Comparison of ENCODE assay signal across 8 cellular contexts in genomic region chr7:150369740-150370501, GRCh38. TPM values are rescaled to one million over a fixed set of nuclear protein-coding genes. Genes with fewer than 3 reads are reported as not detected.
DNase-seq lines count a peak whose midpoint lies in the region; ATAC-seq and TF ChIP-seq lines count a peak whose summit lies in the region.

No MANE protein-coding gene starts in this region.

- H3K36me3 Mint-ChIP-seq in Caco-2 (ENCODE audit: insufficient read depth, unreplicated experiment) (peaks cover 57% of the 10 kb centered on the region), endodermal cell (ENCODE audit: low read depth) (peaks cover 33% of the 10 kb centered on the region)

- H3K4me3 Mint-ChIP-seq in Caco-2 (ENCODE audit: unreplicated experiment) (peak overlapping the region; percentile 88), endodermal cell (peak overlapping the region; percentile 97)

- H3K27me3 ChIP-seq in Caco-2 (replicated peaks; ENCODE audit: control insufficient read depth, insufficient read depth, low read length) (no peaks in the 10 kb centered on the region), NT2/D1 (ENCODE audit: insufficient read depth, insufficient read length) (no peaks in the 10 kb centered on the region), endodermal cell (ENCODE audit: control insufficient read depth, insufficient read depth, low read length, poor library complexity, severe bottlenecking) (no peaks in the 10 kb centered on the region)

- POLR2A ChIA-PET in Caco-2 (lab: Charles Lee), result interaction anchor here (0.5 to 2.2 kb wide), 3 partner anchors 8 to 43 kb away, joined by 3 to 29 read pairs (median 3); no protein-coding TSS in a partner anchor

- H3K27ac Mint-ChIP-seq in Caco-2 (ENCODE audit: unreplicated experiment) (peak overlapping the region; percentile 99), endodermal cell (peak overlapping the region; percentile 100)

- H3K9ac ChIP-seq in NT2/D1 (ENCODE audit: insufficient read length, low read depth) (peak overlapping the region; percentile 98), endodermal cell (ENCODE audit: extremely low read depth, low read length, poor library complexity, severe bottlenecking) (peak overlapping the region; percentile 96)

- H3K9me3 ChIP-seq in Caco-2, result no peaks in the 10 kb centered on the region
- no peaks in the 10 kb centered on the region for H3K9me3 ChIP-seq in NT2/D1 (ENCODE audit: insufficient read depth, low read length)
- H3K9me3 ChIP-seq in endodermal cell (ENCODE audit: control insufficient read depth, low read length), result no peaks in the 10 kb centered on the region

- TF ChIP-seq CTCF in Caco-2 (IDR thresholded peaks at IDR 0.05; ENCODE audit: insufficient read depth in 1 of 2, low read depth in 1 of 2, low read length in 1 of 2, severe bottlenecking in 1 of 2, unreplicated experiment in 1 of 2), result no peak
- TF ChIP-seq CTCF in endodermal cell (conservative IDR thresholded peaks at IDR 0.05), result no peak
- TF ChIP-seq CTCF in omental fat pad (IDR thresholded peaks at IDR 0.05), result no peak

- H3K27ac ChIP-seq in endodermal cell (ENCODE audit: low read depth, low read length), result peak overlapping the region; percentile 96

- H3K4me1 Mint-ChIP-seq in Caco-2 (ENCODE audit: low read depth, unreplicated experiment) (peaks cover 5% of the 10 kb centered on the region), endodermal cell (peaks cover 38% of the 10 kb centered on the region)

- ATAC-seq in omental fat pad (ENCODE audit: low FRiP score) (peak; percentile 4), HG02973 (IDR thresholded peaks at IDR 0.05; ENCODE audit: unreplicated experiment) (no peak), GM21576 (IDR thresholded peaks at IDR 0.05; ENCODE audit: unreplicated experiment) (no peak)

- intact Hi-C loops in Caco-2 (cut with micrococcal nuclease; ENCODE audit: unreplicated experiment), result loop anchor here (1.0 to 2.0 kb wide), 2 partner anchors 8 to 51 kb away; no protein-coding TSS in a partner anchor

- H3K36me3 ChIP-seq in Caco-2 (ENCODE audit: control insufficient read depth, insufficient read depth, low read length) (peaks cover 6% of the 10 kb centered on the region; the same call in 1 of the 2 replicates), NT2/D1 (ENCODE audit: insufficient read depth, insufficient read length, low read length) (peaks cover 53% of the 10 kb centered on the region), endodermal cell (ENCODE audit: control insufficient read depth, insufficient read depth, low read length) (peaks cover 37% of the 10 kb centered on the region)

- H3K4me1 ChIP-seq in Caco-2 (peaks cover 17% of the 10 kb centered on the region), NT2/D1 (ENCODE audit: insufficient read depth, insufficient read length) (peaks cover 12% of the 10 kb centered on the region), endodermal cell (ENCODE audit: control insufficient read depth, insufficient read depth, low read length) (peaks cover 26% of the 10 kb centered on the region)

- 43 to 62% methylated on average over 9 to 23 of the region's 23 CpGs for WGBS in endodermal cell (ENCODE audit: insufficient coverage in 1 of 2, insufficient read length in 1 of 2), 2 experiments

- CTCF ChIA-PET in Caco-2 (lab: Charles Lee), result interaction anchor here (1.1 to 2.8 kb wide), 2 partner anchors 8 to 14 kb away, joined by 3 to 9 read pairs; no protein-coding TSS in a partner anchor

- H3K27me3 Mint-ChIP-seq in Caco-2 (ENCODE audit: insufficient read depth, unreplicated experiment) (no peaks in the 10 kb centered on the region), endodermal cell (ENCODE audit: insufficient read depth) (no peaks in the 10 kb centered on the region)

- no peaks in the 10 kb centered on the region for H3K9me3 Mint-ChIP-seq in Caco-2 (ENCODE audit: unreplicated experiment)
- no peaks in the 10 kb centered on the region for H3K9me3 Mint-ChIP-seq in endodermal cell

- H3K4me3 ChIP-seq in Caco-2 (ENCODE audit: low read depth, low read length) (peak overlapping the region; percentile 91), NT2/D1 (ENCODE audit: insufficient read length, low read depth) (peak overlapping the region; percentile 77), endodermal cell (ENCODE audit: low read length) (peak overlapping the region; percentile 88)

- TSS peak; percentile 23 for BruUV-seq in Caco-2 (replicated peaks; lab: Mats Ljungman, UMichigan)

- DNase-seq in Caco-2 (no peak), NT2/D1 (ENCODE audit: low read depth, low spot score) (no peak), endodermal cell (peak; percentile 49), omental fat pad (ENCODE audit: low spot score) (no peak), NCI-H187 (lab: John Stamatoyannopoulos, UW) (no peak), epidermal melanocyte (ENCODE audit: insufficient read length, low spot score) (no peak)

RNA-seq across cellular contexts. Expression of gene REPIN1, which starts 1.3 kb away (rescaled TPM):
- total RNA-seq in Caco-2 (2022) (141 and 148 TPM in 2 replicates), endodermal cell (10 to 100 TPM; 85.4 to 94.4 TPM), omental fat pad (10 to 100 TPM; 40.6 to 55.7 (median 49.3) TPM)
- 136 TPM for polyA plus RNA-seq in endodermal cell (2013, experiment 1 of 2)
- 119 TPM for polyA plus RNA-seq in endodermal cell (2013, experiment 2 of 2)

RNA-seq across cellular contexts. Expression of gene ZNF775, which starts 9.2 kb away (rescaled TPM):
- total RNA-seq in Caco-2 (2022) (4.0 and 4.4 TPM in 2 replicates), endodermal cell (10 to 100 TPM in 1 of 2 donors, 1 to 10 TPM in 1; 10.0 to 11.3 TPM), omental fat pad (1 to 10 TPM in 3 of 4 donors, under 1 TPM in 1; 0.72 to 4.4 (median 1.4) TPM)
- polyA plus RNA-seq in endodermal cell (2013, experiment 1 of 2), result 18.8 TPM
- 17.2 TPM for polyA plus RNA-seq in endodermal cell (2013, experiment 2 of 2)

RNA-seq across cellular contexts. Expression of gene RARRES2, which starts 28.5 kb away (rescaled TPM):
- total RNA-seq in Caco-2 (2022) (not detected in 2 replicates), endodermal cell (10 to 100 TPM; 32.2 to 48.2 TPM), omental fat pad (100 to 1,000 TPM in 3 of 4 donors, 10 to 100 TPM in 1; 93.9 to 433 (median 218) TPM)
- 31.3 TPM for polyA plus RNA-seq in endodermal cell (2013, experiment 1 of 2)
- 24.1 TPM for polyA plus RNA-seq in endodermal cell (2013, experiment 2 of 2)

RNA-seq across cellular contexts. Expression of gene ACTR3C, which starts 46.6 kb away (rescaled TPM):
- 8.0 and 9.2 TPM in 2 replicates for total RNA-seq in Caco-2 (2022)
- total RNA-seq in endodermal cell, result under 1 TPM in 1 of 2 donors, not detected in 1; 0.92 TPM
- polyA plus RNA-seq in endodermal cell (2013, experiment 1 of 2), result 0.46 TPM
- 0.25 TPM for polyA plus RNA-seq in endodermal cell (2013, experiment 2 of 2)
- 10 to 100 TPM in 1 of 4 donors, 1 to 10 TPM in 3; 1.1 to 12.9 (median 4.9) TPM for total RNA-seq in omental fat pad

RNA-seq across cellular contexts. Expression of gene LRRC61, which starts 46.8 kb away (rescaled TPM):
- total RNA-seq in Caco-2 (2022), result 32.4 and 35.8 TPM in 2 replicates
- total RNA-seq in endodermal cell, result 10 to 100 TPM in 1 of 2 donors, under 1 TPM in 1; 0.77 to 27.0 TPM
- 24.5 TPM for polyA plus RNA-seq in endodermal cell (2013, experiment 1 of 2)
- polyA plus RNA-seq in endodermal cell (2013, experiment 2 of 2), result 22.8 TPM
- 10 to 100 TPM in 1 of 4 donors, 1 to 10 TPM in 3; 3.2 to 13.4 (median 8.6) TPM for total RNA-seq in omental fat pad

Comparison
In these comparisons a context has a peak if more than half of its experiments do, and no peak if none do; other contexts are left out.
1. RNA of gene RARRES2, which starts 28.5 kb away (total RNA-seq): 93.9 to 433 TPM in omental fat pad and 32.2 to 48.2 TPM in endodermal cell; not detected in Caco-2; every median in the first group is over 10 times any median in the second.
2. Peak in every context shown above with its lines, with median percentiles within 50 percentile points of each other: H3K4me3 ChIP-seq.